ENCODE assay signal across 9 cellular contexts in genomic region chr3:64019271-64019670, GRCh38.
"Had no signal": no experiment of that assay in that cellular context is flagged by ENCODE, and none has a peak within 500 bp of the region (broad histone marks: within the 10 kb centered on the region; RNA-seq: fewer than 3 reads in every experiment).

No MANE protein-coding gene starts in this region.

- DNase-seq: activated CD4-positive, alpha-beta T cell treated with anti-CD3 and anti-CD28 coated beads, Interleukin-2, amount 50 U/mL, for 48 hours; activated effector memory CD4-positive, alpha-beta T cell treated with Interleukin-2 at 50 U/mL for 16 hours; caudate nucleus; colonic mucosa; kidney glomerular epithelial cell; retina; stimulated activated CD4-positive, alpha-beta T cell treated with anti-CD3 and anti-CD28 coated beads, Interleukin-4, amount 100 ng/mL, for 1 hour; stimulated activated CD8-positive, alpha-beta memory T cell treated with anti-CD3 and anti-CD28 coated beads, Interleukin-4, amount 100 ng/mL, for 48 hours had no signal

- ATAC-seq: activated CD4-positive, CD25-positive, alpha-beta regulatory T cell treated with anti-CD3 and anti-CD28 coated beads, Interleukin-2, amount 50 U/mL, for 24 hours had no signal
